39 cellular contexts compared by ENCODE assay signal in the genomic region with DNA sequence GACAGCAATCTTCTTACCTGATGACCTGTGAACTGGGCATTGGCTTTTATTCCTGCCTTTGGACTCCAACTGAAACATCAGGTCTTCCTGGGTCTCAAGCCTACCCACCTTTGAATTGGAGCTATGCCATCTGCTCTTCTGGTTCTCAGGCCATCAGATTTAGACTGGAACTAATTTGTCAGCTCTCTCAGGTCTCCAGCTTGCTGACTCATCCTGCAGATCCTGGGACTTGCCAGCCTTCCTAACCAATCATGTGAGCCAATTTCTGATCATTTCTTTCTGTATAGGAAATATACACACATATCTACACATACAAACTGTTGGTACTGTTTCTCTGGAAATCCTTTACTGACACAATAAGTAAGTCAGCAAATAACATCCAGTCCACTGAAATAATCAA.
"Had no signal": no experiment of that assay in that cellular context is flagged by ENCODE, and none has a peak within 500 bp of the region (broad histone marks: within the 10 kb centered on the region; RNA-seq: fewer than 3 reads in every experiment).

No MANE protein-coding gene starts in this region.

- ATAC-seq: activated CD4-positive, CD25-positive, alpha-beta regulatory T cell treated with anti-CD3 and anti-CD28 coated beads, Interleukin-2, amount 50 U/mL, for 24 hours; gastroesophageal sphincter; heart right ventricle; left lung; lower lobe of right lung; natural killer cell; psoas muscle; stimulated activated memory B cell treated with anti-CD40 and anti-IgM and Interleukin-4, amounts not matched to agents 10 μg/mL and 1 μg/mL and 100 μg/mL, for 72 hours; stimulated activated naive CD8-positive, alpha-beta T cell treated with anti-CD3 and anti-CD28 coated beads, Interleukin-15, amount 100 ng/mL, for 72 hours; upper lobe of right lung had no signal

- FAIRE-seq: astrocyte, TTC549 had no signal

- H3K36me3 ChIP-seq: brain microvascular endothelial cell, esophagus squamous epithelium, gastroesophageal sphincter, heart right ventricle, left lung, lower lobe of right lung, neural progenitor cell, right atrium auricular region, thyroid gland, upper lobe of right lung had no signal

- H3K27me3 ChIP-seq: brain microvascular endothelial cell, esophagus squamous epithelium, gastroesophageal sphincter, left lung, neural progenitor cell, right atrium auricular region, thyroid gland, upper lobe of right lung had no signal

- H3K4me2 ChIP-seq: neural progenitor cell, smooth muscle cell had no signal

- H3K9ac ChIP-seq: neural progenitor cell, parathyroid adenoma had no signal

- H2AFZ ChIP-seq: neural progenitor cell, parathyroid adenoma had no signal

- H3K4me3 ChIP-seq: esophagus squamous epithelium, gastroesophageal sphincter, heart right ventricle, left lung, lower lobe of right lung, neural progenitor cell, psoas muscle, right atrium auricular region, smooth muscle cell, thyroid gland, upper lobe of right lung had no signal

- H3K4me1 ChIP-seq: gastroesophageal sphincter, left lung, lower lobe of right lung, parathyroid adenoma, psoas muscle, right atrium auricular region, thyroid gland had no signal

- H3K9me3 ChIP-seq: esophagus squamous epithelium, gastroesophageal sphincter, heart right ventricle, left lung, lower lobe of right lung, psoas muscle, right atrium auricular region, thyroid gland, upper lobe of right lung had no signal

- DNase-seq: activated CD4-positive, alpha-beta T cell treated with anti-CD3 and anti-CD28 coated beads for 48 hours; activated CD4-positive, alpha-beta T cell treated with anti-CD3 and anti-CD28 coated beads, Interleukin-2, amount 50 U/mL, for 48 hours; activated CD8-positive, alpha-beta memory T cell treated with anti-CD3 and anti-CD28 coated beads, Interleukin-2, amount 50 U/mL, for 4 hours; activated effector memory CD4-positive, alpha-beta T cell treated with anti-CD3 and anti-CD28 coated beads, Interleukin-2, amount 50 U/mL, for 16 hours; activated naive CD4-positive, alpha-beta T cell treated with anti-CD3 and anti-CD28 coated beads, Interleukin-2, amount 50 U/mL, for 16 hours; activated T-cell treated with anti-CD3 and anti-CD28 coated beads, Interleukin-2, amount 50 U/mL, for 1 hour; amniotic stem cell; brain microvascular endothelial cell; caudate nucleus; endodermal cell; esophagus squamous epithelium; heart right ventricle; kidney glomerular epithelial cell; left lung; lower lobe of right lung; mesendoderm; natural killer cell; occipital lobe; psoas muscle; stimulated activated CD4-positive, alpha-beta T cell treated with anti-CD3 and anti-CD28 coated beads, Interleukin-1b, Interleukin-23, amount 100 ng/mL, for 48 hours; stimulated activated CD4-positive, alpha-beta T cell treated with anti-CD3 and anti-CD28 coated beads, Interleukin-4, amount 100 ng/mL, for 4 hours; stimulated activated CD8-positive, alpha-beta memory T cell treated with anti-CD3 and anti-CD28 coated beads, Interleukin-4, amount 100 ng/mL, for 48 hours; stimulated activated naive CD8-positive, alpha-beta T cell treated with anti-CD3 and anti-CD28 coated beads, Interleukin-15, amount 100 ng/mL, for 72 hours; substantia nigra; SW 1271; T-helper 9 cell; thyroid gland; upper lobe of right lung had no signal

- H3K27ac ChIP-seq: brain microvascular endothelial cell, epithelial cell of prostate, esophagus squamous epithelium, gastroesophageal sphincter, heart right ventricle, left lung, lower lobe of right lung, neural progenitor cell, parathyroid adenoma, psoas muscle, right atrium auricular region, thyroid gland, upper lobe of right lung, VCaP had no signal

- H3K79me2 ChIP-seq: parathyroid adenoma had no signal
